In the genomic region with DNA sequence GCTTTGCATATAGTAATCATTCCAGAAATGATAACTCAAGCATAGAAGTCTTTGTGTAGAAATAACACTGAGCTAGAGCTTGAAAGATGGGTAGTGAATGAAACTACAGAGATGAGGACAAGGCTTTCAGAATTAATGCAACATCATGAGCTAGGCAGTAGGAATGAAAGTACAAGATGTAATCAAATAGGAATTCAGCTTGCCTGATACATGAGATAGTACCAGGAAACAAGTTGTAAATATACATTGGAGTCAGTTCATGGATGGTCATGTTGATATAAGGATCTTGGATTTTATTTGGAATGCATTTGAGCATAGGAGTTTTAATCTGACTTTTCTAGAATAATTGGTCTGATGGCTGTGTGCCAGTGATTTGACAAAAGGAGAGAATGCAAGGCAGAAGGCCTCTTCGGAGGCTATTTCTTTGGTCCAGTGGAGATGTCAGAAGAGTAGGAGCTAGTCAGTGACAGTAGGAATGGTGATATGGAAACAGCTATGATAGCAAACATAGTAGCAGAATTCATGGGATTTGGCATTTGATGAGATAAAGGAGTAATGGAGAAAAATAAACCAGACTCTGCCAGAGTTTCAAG, we compare ENCODE assay signal across 20 cellular contexts.
A peak's percentile ranks its signal among the peaks of the same experiment; 100 is the strongest.
DNase-seq lines count a peak whose midpoint lies in the region; ATAC-seq, FAIRE-seq and TF ChIP-seq lines count a peak whose summit lies in the region.
"Had no signal": no experiment of that assay in that cellular context is flagged by ENCODE, and none has a peak within 500 bp of the region (broad histone marks: within the 10 kb centered on the region; RNA-seq: fewer than 3 reads in every experiment).

No MANE protein-coding gene starts in this region.

- H3K27ac Mint-ChIP-seq in HFFc6, result peak overlapping the region; percentile 73
- H3K27ac Mint-ChIP-seq: CD4-positive, alpha-beta memory T cell; neural progenitor cell had no signal

- H3K27ac ChIP-seq in pancreas, result no peak overlapping the region
- H3K27ac ChIP-seq: neural progenitor cell, right atrium auricular region, uterus, WERI-Rb-1 had no signal

- H3K4me3 Mint-ChIP-seq in HFFc6, result peak overlapping the region; percentile 9; the same call in 1 of the 2 replicates
- H3K4me3 Mint-ChIP-seq: CD4-positive, alpha-beta memory T cell; neural progenitor cell had no signal

- DNase-seq in AG04449 (ENCODE audit: low read depth, low spot score), result peak; percentile 65
- peak; percentile 75 for DNase-seq in HFFc6
- DNase-seq in astrocyte of the spinal cord (ENCODE audit: low read depth, low spot score), result peak; percentile 7
- DNase-seq in fibroblast of villous mesenchyme (ENCODE audit: low read depth), result peak; percentile 28
- DNase-seq in MG63, result no peak
- no peak for DNase-seq in pancreas
- DNase-seq in GF-D8 (lab: John Stamatoyannopoulos, UW), result no peak
- DNase-seq: activated CD4-positive, alpha-beta T cell treated with anti-CD3 and anti-CD28 coated beads, Interleukin-2, amount 50 U/mL, for 4 hours; activated gamma-delta T cell; CD4-positive, alpha-beta memory T cell; KBM-7; NCI-H2029 treated with DMSO at 0.1 percent for 48 hours; NCI-H510A; uterus; WERI-Rb-1 had no signal

- no peaks in the 10 kb centered on the region for H3K36me3 ChIP-seq in MG63
- H3K36me3 ChIP-seq in pancreas, result no peaks in the 10 kb centered on the region
- H3K36me3 ChIP-seq: neural progenitor cell, right atrium auricular region, uterus, WERI-Rb-1 had no signal

- H3K9me3 ChIP-seq in MG63 (no peaks in the 10 kb centered on the region), pancreas (no peaks in the 10 kb centered on the region)
- H3K9me3 ChIP-seq: right atrium auricular region, uterus had no signal

- TF ChIP-seq CTCF in AG04449 (IDR thresholded peaks at IDR 0.05; ENCODE audit: insufficient read depth, low read length, missing control alignments) (no peak), HFFc6 (IDR thresholded peaks at IDR 0.05) (no peak), astrocyte of the spinal cord (IDR thresholded peaks at IDR 0.05; ENCODE audit: low read depth, low read length) (no peak), fibroblast of villous mesenchyme (IDR thresholded peaks at IDR 0.05; ENCODE audit: insufficient read depth, low read depth, low read length) (no peak), pancreas (IDR thresholded peaks at IDR 0.05) (no peak)

- peaks cover 51% of the 10 kb centered on the region for H3K36me3 Mint-ChIP-seq in HFFc6 (ENCODE audit: low read depth)
- H3K36me3 Mint-ChIP-seq: CD4-positive, alpha-beta memory T cell had no signal

- H3K4me1 ChIP-seq in pancreas, result no peaks in the 10 kb centered on the region
- H3K4me1 ChIP-seq: neural progenitor cell, right atrium auricular region, uterus had no signal

- H3K27me3 ChIP-seq in MG63 (no peaks in the 10 kb centered on the region), pancreas (no peaks in the 10 kb centered on the region)
- H3K27me3 ChIP-seq: neural progenitor cell, right atrium auricular region, uterus had no signal

- no peaks in the 10 kb centered on the region for H3K9me3 Mint-ChIP-seq in HFFc6
- H3K9me3 Mint-ChIP-seq: neural progenitor cell had no signal

- in situ Hi-C loops in astrocyte of the spinal cord (cut with HindIII; ENCODE audit: low sequenced_read_pairs), result no loop called here

- no peak for ATAC-seq in HG03571 (IDR thresholded peaks at IDR 0.05; ENCODE audit: unreplicated experiment)
- no peak for ATAC-seq in pancreas
- ATAC-seq: left lobe of liver had no signal

- CTCF ChIA-PET in AG04449 (lab: Yijun Ruan, JAX), result no interaction called here

- peaks cover 30% of the 10 kb centered on the region for H3K4me1 Mint-ChIP-seq in HFFc6 (ENCODE audit: low read depth)
- H3K4me1 Mint-ChIP-seq: CD4-positive, alpha-beta memory T cell had no signal

- intact Hi-C loops in pancreas (cut with DNase I), result no loop called here

- no peak overlapping the region for H3K4me3 ChIP-seq in AG04449 (ENCODE audit: low read depth, low read length)
- H3K4me3 ChIP-seq in astrocyte of the spinal cord (ENCODE audit: low read depth, low read length), result no peak overlapping the region
- H3K4me3 ChIP-seq in fibroblast of villous mesenchyme (ENCODE audit: low read depth, low read length), result no peak overlapping the region
- H3K4me3 ChIP-seq in MG63, result no peak overlapping the region
- H3K4me3 ChIP-seq in pancreas, result no peak overlapping the region
- H3K4me3 ChIP-seq: neural progenitor cell, right atrium auricular region, uterus had no signal

- FAIRE-seq in pancreas (lab: Jason Lieb, UNC), result no peak
- FAIRE-seq: A204.1 had no signal

- POLR2A ChIA-PET in AG04449 (lab: Yijun Ruan, JAX), result no interaction called here

- no peaks in the 10 kb centered on the region; the same call in none of the 2 replicates for H3K27me3 Mint-ChIP-seq in HFFc6 (ENCODE audit: insufficient read depth)

- WGBS in pancreas, 2 donors, result 83 to 89% methylated on average over 1 of the region's 1 CpG

Comparison
In these comparisons a context has a peak if more than half of its experiments do, and no peak if none do; other contexts are left out.
1. DNase-seq: peak in AG04449 (single experiment), HFFc6 (single experiment), astrocyte of the spinal cord (single experiment) and fibroblast of villous mesenchyme (single experiment); none in MG63 (single experiment), pancreas (0 of 6) and GF-D8 (single experiment).